19 cellular contexts compared by ENCODE assay signal in genomic region chr11:31910950-31911576, GRCh38.
DNase-seq lines count a peak whose midpoint lies in the region; ATAC-seq, FAIRE-seq and TF ChIP-seq lines count a peak whose summit lies in the region.
"Had no signal": no experiment of that assay in that cellular context is flagged by ENCODE, and none has a peak within 500 bp of the region (broad histone marks: within the 10 kb centered on the region; RNA-seq: fewer than 3 reads in every experiment).

No MANE protein-coding gene starts in this region.

- H3K4me1 ChIP-seq in HepG2 (ENCODE audit: insufficient read depth, low read length) (no peaks in the 10 kb centered on the region), pancreas (no peaks in the 10 kb centered on the region)
- H3K4me1 ChIP-seq: A549, Caco-2 had no signal

- WGBS in HepG2 (ENCODE audit: low lambda C conversion rate), result 36% methylated on average over 1 of the region's 1 CpG
- WGBS in pancreas, 2 donors, result 63% methylated on average over 1 of the region's 1 CpG

- intact Hi-C loops in HepG2 (cut with micrococcal nuclease; ENCODE audit: unreplicated experiment), result no loop called here
- intact Hi-C loops in pancreas (cut with DNase I), result no loop called here

- TF ChIP-seq POLR2A in HepG2 (IDR thresholded peaks at IDR 0.05; ENCODE audit: insufficient read depth in 1 of 2, low read depth in 2 of 2, low read length in 2 of 2), result no peak

- H3K79me2 ChIP-seq in HepG2 (ENCODE audit: insufficient read depth, low read length), result no peaks in the 10 kb centered on the region

- H3K27ac ChIP-seq in HepG2 (ENCODE audit: extremely low read length, insufficient read depth, low read length), result no peak overlapping the region
- H3K27ac ChIP-seq in pancreas, result no peak overlapping the region
- H3K27ac ChIP-seq: A549, GM23248 had no signal

- peak; percentile 9 for DNase-seq in ACHN
- peak; percentile 1 for DNase-seq in HK-2 (ENCODE audit: unreplicated experiment)
- no peak for DNase-seq in HepG2 (ENCODE audit: low spot score)
- DNase-seq in T1000 (lab: John Stamatoyannopoulos, UW), result no peak
- DNase-seq in pancreas, result no peak
- DNase-seq in DMS153 (lab: John Stamatoyannopoulos, UW), result no peak
- DNase-seq: 8988T; C1 segment of cervical spinal cord; Caco-2; CD4-positive, CD25-positive, alpha-beta regulatory T cell; CD8-positive, alpha-beta T cell; DND-41; GM23248; H7; HCEC 1CT had no signal

- no peaks in the 10 kb centered on the region for H4K20me1 ChIP-seq in HepG2 (ENCODE audit: insufficient read depth, low read length)

- in situ Hi-C loops in ACHN (cut with HindIII; ENCODE audit: low pct_ligation_motif_present, low pct_unique_long_range_greater_than_20kb, low sequenced_read_pairs) (no loop called here), HepG2 (cut with HindIII; ENCODE audit: extremely low pct_ligation_motif_present, low pct_unique_long_range_greater_than_20kb) (no loop called here)

- H3K4me3 ChIP-seq in HepG2 (replicated peaks in 1 of 3; ENCODE audit: insufficient read depth in 1 of 3, low read depth in 2 of 3, low read length in 3 of 3) (no peak overlapping the region), pancreas (no peak overlapping the region)
- H3K4me3 ChIP-seq: A549, GM23248 had no signal

- no peak overlapping the region for H3K9ac ChIP-seq in HepG2 (ENCODE audit: insufficient read depth, low read depth, low read length)
- H3K9ac ChIP-seq: GM23248 had no signal

- no peak for TF ChIP-seq CTCF in HepG2 (CRISPR knock-in tag; IDR thresholded peaks at IDR 0.05)
- no peak for TF ChIP-seq CTCF in pancreas (IDR thresholded peaks at IDR 0.05)

- TF ChIP-seq RAD21 in HepG2 (CRISPR knock-in tag; IDR thresholded peaks at IDR 0.05), result no peak

- TF ChIP-seq EP300 in HepG2 (IDR thresholded peaks at IDR 0.05; ENCODE audit: low read depth in 2 of 2, low read length in 2 of 2) (no peak), HepG2 (CRISPR knock-in tag; IDR thresholded peaks at IDR 0.05; ENCODE audit: borderline replicate concordance) (no peak)

- CTCF ChIA-PET in HepG2 (lab: Yijun Ruan, JAX; ENCODE audit: low intra/inter-chr PET ratio, low total read pairs), result no interaction called here

- H3K27me3 ChIP-seq in HepG2 (ENCODE audit: control insufficient read depth in 1 of 2, insufficient read depth in 2 of 2, low read length in 2 of 2) (no peaks in the 10 kb centered on the region), pancreas (no peaks in the 10 kb centered on the region)

- no peak overlapping the region for H3K4me2 ChIP-seq in HepG2 (ENCODE audit: low read depth, low read length)
- H3K4me2 ChIP-seq: A549 had no signal

- H3K9me3 ChIP-seq in HepG2 (ENCODE audit: low read length), result no peaks in the 10 kb centered on the region
- no peaks in the 10 kb centered on the region for H3K9me3 ChIP-seq in pancreas
- H3K9me3 ChIP-seq: A549, Caco-2 had no signal

- POLR2A ChIA-PET in HepG2 (lab: Yijun Ruan, JAX), result no interaction called here

- ATAC-seq in HepG2, result no peak; the same call in 2 of the 3 replicates
- ATAC-seq in pancreas, result no peak
- ATAC-seq: A549; CD8-positive, alpha-beta T cell had no signal

- H3K36me3 ChIP-seq in HepG2 (replicated peaks in 1 of 2; ENCODE audit: control insufficient read depth in 1 of 2, insufficient read depth in 2 of 2, low read length in 2 of 2) (no peaks in the 10 kb centered on the region), pancreas (no peaks in the 10 kb centered on the region)

- BruUV-seq in HepG2 (replicated peaks; lab: Mats Ljungman, UMichigan), result no TSS peak

- no peak for FAIRE-seq in HepG2 (lab: Jason Lieb, UNC)
- no peak for FAIRE-seq in pancreas (lab: Jason Lieb, UNC)
- FAIRE-seq: A549, G401.6, GM12892, H1 had no signal

- no peak overlapping the region for H2AFZ ChIP-seq in HepG2 (ENCODE audit: low read length)
- H2AFZ ChIP-seq: GM23248 had no signal

TF ChIP-seq in HepG2, 621 proteins besides CTCF, POLR2A, EP300 and RAD21:
- no peak for TF ChIP-seq ZNF232 (CRISPR knock-in tag; IDR thresholded peaks at IDR 0.05; ENCODE audit: borderline replicate concordance)
- TF ChIP-seq SRSF9 (IDR thresholded peaks at IDR 0.05; ENCODE audit: borderline replicate concordance, insufficient read depth, low read depth, low read length, poor library complexity, severe bottlenecking), result peak; percentile 98

Comparison
In these comparisons a context has a peak if more than half of its experiments do, and no peak if none do; other contexts are left out.
1. DNase-seq: peak in ACHN (single experiment) and HK-2 (single experiment); none in HepG2 (single experiment), T1000 (single experiment), pancreas (0 of 6) and DMS153 (single experiment).